ENCODE assay signal across 18 cellular contexts in genomic region chr11:60785806-60786361, GRCh38. TPM values are rescaled to one million over a fixed set of nuclear protein-coding genes. Genes with fewer than 3 reads are reported as not detected.
DNase-seq lines count a peak whose midpoint lies in the region; ATAC-seq and TF ChIP-seq lines count a peak whose summit lies in the region.
"Had no signal": no experiment of that assay in that cellular context is flagged by ENCODE, and none has a peak within 500 bp of the region (broad histone marks: within the 10 kb centered on the region; RNA-seq: fewer than 3 reads in every experiment).

No MANE protein-coding gene starts in this region.

- H3K4me3 ChIP-seq in HCT116 (replicated peaks in 1 of 2; ENCODE audit: low read depth in 1 of 2, low read length in 2 of 2) (no peak overlapping the region), sigmoid colon (no peak overlapping the region)
- H3K4me3 ChIP-seq: skin epidermis, testis had no signal

- no peaks in the 10 kb centered on the region for H3K36me3 ChIP-seq in HCT116 (ENCODE audit: control insufficient read depth in 1 of 2, insufficient read depth in 2 of 2, low read length in 2 of 2)
- no peaks in the 10 kb centered on the region for H3K36me3 ChIP-seq in sigmoid colon

- no peak overlapping the region for H3K27ac Mint-ChIP-seq in activated CD4-positive, alpha-beta T cell treated with anti-CD3 and anti-CD28 coated beads, Interleukin-2, amount 10 ng/mL, durations not matched to agents 24 days and 14 days
- H3K27ac Mint-ChIP-seq: T-cell had no signal

- intact Hi-C loops in HCT116 (cut with micrococcal nuclease): no loop called here
- intact Hi-C loops in sigmoid colon (cut with DNase I): no loop called here
- intact Hi-C loops in activated CD4-positive, alpha-beta T cell treated with anti-CD3 and anti-CD28 coated beads, Interleukin-2, amount 10 ng/mL, durations not matched to agents 24 days and 14 days (cut with micrococcal nuclease): no loop called here

- no peaks in the 10 kb centered on the region for H3K27me3 ChIP-seq in HCT116 (ENCODE audit: insufficient read depth, low read length)
- no peaks in the 10 kb centered on the region for H3K27me3 ChIP-seq in sigmoid colon
- H3K27me3 ChIP-seq: testis had no signal

- H2AFZ ChIP-seq in HCT116 (ENCODE audit: low read depth, low read length, poor library complexity, severe bottlenecking): no peak overlapping the region

- no peak for TF ChIP-seq EP300 in sigmoid colon (IDR thresholded peaks at IDR 0.05)

- no peaks in the 10 kb centered on the region for H3K9me2 ChIP-seq in HCT116 (ENCODE audit: insufficient read depth)

- RAD21 ChIA-PET in HCT116 (lab: Charles Lee; ENCODE audit: low non-redundant PET in 1 of 2, low total read pairs in 2 of 2, uncharacterized antibody in 2 of 2, unreplicated experiment in 2 of 2): no interaction called here

- no peak for TF ChIP-seq RAD21 in HCT116 (IDR thresholded peaks at IDR 0.05; ENCODE audit: low read depth)

- no peaks in the 10 kb centered on the region for H3K36me3 Mint-ChIP-seq in activated CD4-positive, alpha-beta T cell treated with anti-CD3 and anti-CD28 coated beads, Interleukin-2, amount 10 ng/mL, durations not matched to agents 24 days and 14 days (ENCODE audit: low read depth)
- H3K36me3 Mint-ChIP-seq: CD4-positive, alpha-beta memory T cell; T-cell had no signal

- no peaks in the 10 kb centered on the region for H3K79me2 ChIP-seq in HCT116 (ENCODE audit: insufficient read depth, low read length)

- CTCF ChIA-PET in HCT116 (lab: Charles Lee): interaction anchor here (1.2 kb wide), 1 partner anchor 11 kb away, joined by 3 read pairs; no protein-coding TSS in a partner anchor

- ATAC-seq in HCT116: 0 out of 2 replicates have a peak, but pooled peaks have one; percentile 20
- no peak for ATAC-seq in GM19467 (IDR thresholded peaks at IDR 0.05; ENCODE audit: unreplicated experiment)
- ATAC-seq: T-cell had no signal

- no TSS peak for BruUV-seq in HCT116 (replicated peaks; lab: Mats Ljungman, UMichigan)

- 47 to 73% methylated on average over 8 of the region's 8 CpGs for WGBS in sigmoid colon, 2 donors

- no peaks in the 10 kb centered on the region for H3K27me3 Mint-ChIP-seq in activated CD4-positive, alpha-beta T cell treated with anti-CD3 and anti-CD28 coated beads, Interleukin-2, amount 10 ng/mL, durations not matched to agents 24 days and 14 days
- H3K27me3 Mint-ChIP-seq: CD4-positive, alpha-beta memory T cell; central memory CD8-positive, alpha-beta T cell; T-cell had no signal

- H3K9me3 ChIP-seq in HCT116 (ENCODE audit: control insufficient read depth in 1 of 2, insufficient read depth in 1 of 2, low read depth in 1 of 2, low read length in 2 of 2) (no peaks in the 10 kb centered on the region), sigmoid colon (no peaks in the 10 kb centered on the region)
- H3K9me3 ChIP-seq: testis had no signal

- H3K4me1 ChIP-seq in HCT116 (ENCODE audit: control insufficient read depth in 1 of 2, insufficient read depth in 2 of 2, low read length in 2 of 2) (no peaks in the 10 kb centered on the region), sigmoid colon (peaks cover 0 to 15% (median 13%) of the 10 kb centered on the region in 4 donors)

- H3K27ac ChIP-seq in HCT116 (ENCODE audit: low read depth, low read length): no peak overlapping the region
- no peak overlapping the region for H3K27ac ChIP-seq in sigmoid colon
- H3K27ac ChIP-seq: skin epidermis, testis had no signal

- POLR2A ChIA-PET in HCT116 (lab: Charles Lee): interaction anchor here (0.7 kb wide), 1 partner anchor 472 kb away, joined by 3 read pairs; no protein-coding TSS in a partner anchor

- no peak overlapping the region for H3K4me2 ChIP-seq in HCT116 (ENCODE audit: low read length)

- H4K20me1 ChIP-seq in HCT116 (ENCODE audit: insufficient read depth): no peaks in the 10 kb centered on the region

- DNase-seq in HCT116 (ENCODE audit: low read depth, low spot score): no peak
- peak; percentile 45 for DNase-seq in amniotic epithelial cell (ENCODE audit: low read depth)
- peak; percentile 47 for DNase-seq in glomerular visceral epithelial cell (ENCODE audit: extremely low spot score)
- peak; percentile 37 for DNase-seq in sigmoid colon
- no peak for DNase-seq in NCI-H1092 treated with DMSO at 0.1 percent for 48 hours (lab: John Stamatoyannopoulos, UW)
- no peak for DNase-seq in NCI-H524 treated with DMSO at 0.1 percent for 48 hours (lab: John Stamatoyannopoulos, UW)
- no peak for DNase-seq in activated CD4-positive, alpha-beta T cell treated with anti-CD3 and anti-CD28 coated beads, Interleukin-2, amount 10 ng/mL, durations not matched to agents 24 days and 14 days
- DNase-seq: activated CD4-positive, alpha-beta T cell treated with anti-CD3 and anti-CD28 coated beads for 48 hours; activated T-cell treated with anti-CD3 and anti-CD28 coated beads, Interleukin-2, amount 50 U/mL, for 48 hours; CD4-positive, alpha-beta memory T cell; T-cell; testis had no signal

- TF ChIP-seq POLR2A in HCT116 (IDR thresholded peaks at IDR 0.05; ENCODE audit: borderline replicate concordance, extremely low read depth, insufficient read depth, insufficient read length) (no peak), sigmoid colon (IDR thresholded peaks at IDR 0.05) (no peak)

- no peak overlapping the region for H3K4me3 Mint-ChIP-seq in activated CD4-positive, alpha-beta T cell treated with anti-CD3 and anti-CD28 coated beads, Interleukin-2, amount 10 ng/mL, durations not matched to agents 24 days and 14 days
- H3K4me3 Mint-ChIP-seq: CD4-positive, alpha-beta memory T cell; central memory CD8-positive, alpha-beta T cell; T-cell had no signal

- H3K9ac ChIP-seq in HCT116 (ENCODE audit: low read length): no peak overlapping the region

- H3K9me3 Mint-ChIP-seq in activated CD4-positive, alpha-beta T cell treated with anti-CD3 and anti-CD28 coated beads, Interleukin-2, amount 10 ng/mL, durations not matched to agents 24 days and 14 days: no peaks in the 10 kb centered on the region
- H3K9me3 Mint-ChIP-seq: CD4-positive, alpha-beta memory T cell; central memory CD8-positive, alpha-beta T cell; T-cell had no signal

- TF ChIP-seq CTCF in HCT116 (IDR thresholded peaks at IDR 0.05 in 2 of 3, conservative IDR thresholded peaks at IDR 0.05 in 1 of 3; ENCODE audit: borderline replicate concordance in 1 of 3, insufficient read depth in 1 of 3, low read depth in 2 of 3, low read length in 2 of 3) (no peak), sigmoid colon (IDR thresholded peaks at IDR 0.05) (no peak)

- no peaks in the 10 kb centered on the region for H3K4me1 Mint-ChIP-seq in activated CD4-positive, alpha-beta T cell treated with anti-CD3 and anti-CD28 coated beads, Interleukin-2, amount 10 ng/mL, durations not matched to agents 24 days and 14 days
- H3K4me1 Mint-ChIP-seq: CD4-positive, alpha-beta memory T cell; central memory CD8-positive, alpha-beta T cell had no signal

TF ChIP-seq in HCT116, 20 proteins besides CTCF, POLR2A, EP300 and RAD21:
- no peak for TF ChIP-seq EGR1 (IDR thresholded peaks at IDR 0.05; ENCODE audit: low read depth)
TF ChIP-seq in HCT116: peak in this region for 0.

RNA-seq across cellular contexts. Expression of gene MS4A10, which starts 0.8 kb away (rescaled TPM):
- not detected for total RNA-seq in HCT116 (2021; ENCODE audit: unreplicated experiment)
- not detected in 2 replicates for polyA plus RNA-seq in HCT116 (2012)
- not detected for total RNA-seq in sigmoid colon
- polyA plus RNA-seq in sigmoid colon: not detected
- not detected in 2 replicates for total RNA-seq in activated CD4-positive, alpha-beta T cell treated with anti-CD3 and anti-CD28 coated beads, Interleukin-2, amount 10 ng/mL, durations not matched to agents 24 days and 14 days
- total RNA-seq: CD4-positive, alpha-beta memory T cell; epithelial cell of proximal tubule; MCF 10A; mucosa of gallbladder; T-cell had no signal
- polyA plus RNA-seq: CD4-positive, alpha-beta memory T cell had no signal

RNA-seq across cellular contexts. Expression of gene MS4A15, which starts 29.2 kb away (rescaled TPM):
- total RNA-seq in HCT116 (2021; ENCODE audit: unreplicated experiment): 1.5 TPM
- polyA plus RNA-seq in HCT116 (2012): 1.8 and 2.1 TPM in 2 replicates
- total RNA-seq in sigmoid colon: not detected
- polyA plus RNA-seq in sigmoid colon: under 1 TPM in 1 of 3 donors, not detected in 2; 0.04 TPM
- total RNA-seq in activated CD4-positive, alpha-beta T cell treated with anti-CD3 and anti-CD28 coated beads, Interleukin-2, amount 10 ng/mL, durations not matched to agents 24 days and 14 days: not detected in 2 replicates
- total RNA-seq: CD4-positive, alpha-beta memory T cell; epithelial cell of proximal tubule; MCF 10A; mucosa of gallbladder; T-cell had no signal
- polyA plus RNA-seq: CD4-positive, alpha-beta memory T cell had no signal

RNA-seq across cellular contexts. Expression of gene CCDC86, which starts 56.0 kb away (rescaled TPM):
- total RNA-seq in HCT116 (2021; ENCODE audit: unreplicated experiment): 69.6 TPM
- polyA plus RNA-seq in HCT116 (2012): 29.0 and 39.8 TPM in 2 replicates
- 10 to 100 TPM in 2 of 4 donors, 1 to 10 TPM in 2; 8.6 to 12.0 (median 10.8) TPM for total RNA-seq in sigmoid colon
- polyA plus RNA-seq in sigmoid colon: 10 to 100 TPM in 1 of 3 donors, 1 to 10 TPM in 2; 4.8 to 24.0 (median 9.0) TPM
- 90.0 and 91.3 TPM in 2 replicates for total RNA-seq in activated CD4-positive, alpha-beta T cell treated with anti-CD3 and anti-CD28 coated beads, Interleukin-2, amount 10 ng/mL, durations not matched to agents 24 days and 14 days

Comparison
In these comparisons a context has a peak if more than half of its experiments do, and no peak if none do; other contexts are left out.
1. DNase-seq: peak in amniotic epithelial cell (single experiment), glomerular visceral epithelial cell (single experiment) and sigmoid colon (single experiment); none in HCT116 (single experiment), NCI-H1092 treated with DMSO at 0.1 percent for 48 hours (single experiment), NCI-H524 treated with DMSO at 0.1 percent for 48 hours (single experiment) and activated CD4-positive, alpha-beta T cell treated with anti-CD3 and anti-CD28 coated beads, Interleukin-2, amount 10 ng/mL, durations not matched to agents 24 days and 14 days (single experiment).